16 cellular contexts compared by ENCODE assay signal in the genomic region with DNA sequence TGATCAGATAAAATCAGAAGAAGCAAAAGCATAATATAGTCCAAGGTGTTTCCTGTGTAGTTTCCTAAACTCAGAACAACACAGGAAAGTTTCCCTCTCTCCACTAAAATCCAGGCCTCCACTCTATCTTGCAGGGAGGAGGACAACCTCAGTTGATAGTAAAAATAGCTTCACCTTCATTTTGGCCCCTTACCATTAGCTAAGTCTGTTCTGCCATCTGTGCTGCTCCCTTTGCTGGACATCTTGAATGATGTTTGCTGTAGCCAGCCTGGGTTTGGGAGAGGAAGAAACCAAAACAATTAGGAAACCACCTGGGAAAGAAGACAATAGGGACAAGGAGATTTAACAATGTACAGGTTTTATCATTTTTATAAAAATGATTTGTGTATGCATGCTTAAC. TPM values are rescaled to one million over a fixed set of nuclear protein-coding genes. Genes with fewer than 3 reads are reported as not detected.
DNase-seq lines count a peak whose midpoint lies in the region; ATAC-seq, FAIRE-seq and TF ChIP-seq lines count a peak whose summit lies in the region.
"Had no signal": no experiment of that assay in that cellular context is flagged by ENCODE, and none has a peak within 500 bp of the region (broad histone marks: within the 10 kb centered on the region; RNA-seq: fewer than 3 reads in every experiment).

No MANE protein-coding gene starts in this region.

- H3K4me2 ChIP-seq in trophoblast cell (ENCODE audit: low read length), result no peak overlapping the region
- H3K4me2 ChIP-seq: SK-N-SH had no signal

- no peaks in the 10 kb centered on the region for H3K79me2 ChIP-seq in trophoblast cell (ENCODE audit: control insufficient read depth, insufficient read depth, low read length, poor library complexity)

- no peak overlapping the region for H2BK5ac ChIP-seq in trophoblast cell (ENCODE audit: low read depth, low read length, poor library complexity)

- H2BK12ac ChIP-seq in trophoblast cell (ENCODE audit: low read length), result no peak overlapping the region

- no peak overlapping the region for H4K8ac ChIP-seq in trophoblast cell (ENCODE audit: low read depth, low read length)

- ATAC-seq in HG03039 (IDR thresholded peaks at IDR 0.05; ENCODE audit: unreplicated experiment), result no peak

- FAIRE-seq in D721Med (lab: Jason Lieb, UNC), result peak; percentile 16
- FAIRE-seq in GM12892 (lab: Jason Lieb, UNC), result no peak

- H3K9me3 ChIP-seq in trophoblast cell (ENCODE audit: insufficient read depth, low read depth, low read length), result no peaks in the 10 kb centered on the region
- H3K9me3 ChIP-seq: BE2C, HAP-1, SK-N-SH had no signal

- H2AFZ ChIP-seq in trophoblast cell (ENCODE audit: insufficient read depth, low read length, poor library complexity), result no peak overlapping the region

- H2AK5ac ChIP-seq in trophoblast cell (ENCODE audit: low read length), result no peak overlapping the region

- TF ChIP-seq CTCF in 22Rv1 (IDR thresholded peaks at IDR 0.05), result no peak
- no peak for TF ChIP-seq CTCF in D721Med (IDR thresholded peaks at IDR 0.05; ENCODE audit: insufficient read depth, missing control alignments)

- peak overlapping the region; percentile 51 for H3K27ac ChIP-seq in 22Rv1
- H3K27ac ChIP-seq in trophoblast cell (ENCODE audit: low read depth, low read length), result no peak overlapping the region

- no peak overlapping the region for H3K14ac ChIP-seq in trophoblast cell (ENCODE audit: low read length)

- H3K23ac ChIP-seq in trophoblast cell (ENCODE audit: low read length), result peak overlapping the region; percentile 46

- no peak overlapping the region for H4K91ac ChIP-seq in trophoblast cell (ENCODE audit: low read depth, low read length)

- H3K4me1 ChIP-seq in trophoblast cell (ENCODE audit: control insufficient read depth in 1 of 2, insufficient read depth in 2 of 2, low read length in 2 of 2), result no peaks in the 10 kb centered on the region

- no peak overlapping the region for H4K12ac ChIP-seq in trophoblast cell (ENCODE audit: low read depth, low read length)

- no peak overlapping the region for H3K4ac ChIP-seq in trophoblast cell (ENCODE audit: low read depth, low read length)

- H3K27me3 ChIP-seq in trophoblast cell (ENCODE audit: insufficient read depth, low read length), result no peaks in the 10 kb centered on the region
- H3K27me3 ChIP-seq: BE2C had no signal

- H2BK120ac ChIP-seq in trophoblast cell (ENCODE audit: insufficient read depth, low read length, poor library complexity), result no peak overlapping the region

- no peak for DNase-seq in D721Med (ENCODE audit: insufficient read length, low spot score)
- peak; percentile 77 to 85 for DNase-seq in cerebellar nuclear complex (lab: John Stamatoyannopoulos, UW)
- no peak for DNase-seq in trophoblast cell
- no peak for DNase-seq in GM12892 (ENCODE audit: insufficient read length)
- no peak for DNase-seq in kidney tubule cell (ENCODE audit: low spot score)
- DNase-seq: BE2C; CD8-positive, alpha-beta memory T cell; DMS153; EL; NCI-H2029; NCI-H510A treated with DMSO at 0.1 percent for 48 hours; SK-N-SH had no signal

- no peak overlapping the region for H3K9ac ChIP-seq in trophoblast cell (ENCODE audit: low read length)
- H3K9ac ChIP-seq: SK-N-SH had no signal

- no peaks in the 10 kb centered on the region for H3K79me1 ChIP-seq in trophoblast cell (ENCODE audit: low read length)

- H3K4me3 ChIP-seq in trophoblast cell (ENCODE audit: low read depth, low read length), result no peak overlapping the region
- H3K4me3 ChIP-seq: HAP-1 had no signal

- H3K18ac ChIP-seq in trophoblast cell (ENCODE audit: low read length), result no peak overlapping the region

- no peak for TF ChIP-seq POLR2A in GM12892 (IDR thresholded peaks at IDR 0.05; ENCODE audit: low read depth, low read length)

- peaks cover 7 to 13% of the 10 kb centered on the region in 2 experiments for H3K36me3 ChIP-seq in trophoblast cell (ENCODE audit: control insufficient read depth in 1 of 2, insufficient read depth in 2 of 2, low read length in 2 of 2)

RNA-seq across cellular contexts. Expression of gene DCAF8, which starts 18.6 kb away (rescaled TPM):
- 65.4 and 69.8 TPM in 2 replicates for polyA plus RNA-seq in trophoblast cell (2013)
- 74.6 TPM for polyA plus RNA-seq in GM12892 (2012; ENCODE audit: missing spikeins)

RNA-seq across cellular contexts. Expression of gene PEA15, which starts 38.6 kb away (rescaled TPM):
- polyA plus RNA-seq in trophoblast cell (2013), result 244 and 246 TPM in 2 replicates
- 61.6 TPM for polyA plus RNA-seq in GM12892 (2012; ENCODE audit: missing spikeins)

RNA-seq across cellular contexts. Expression of gene PEX19, which starts 41.2 kb away (rescaled TPM):
- 26.3 and 26.6 TPM in 2 replicates for polyA plus RNA-seq in trophoblast cell (2013)
- 35.2 TPM for polyA plus RNA-seq in GM12892 (2012; ENCODE audit: missing spikeins)

RNA-seq across cellular contexts. Expression of gene CASQ1, which starts 53.4 kb away (rescaled TPM):
- 5.0 and 5.6 TPM in 2 replicates for polyA plus RNA-seq in trophoblast cell (2013)
- polyA plus RNA-seq in GM12892 (2012; ENCODE audit: missing spikeins), result 0.74 TPM
- polyA plus RNA-seq: CD8-positive, alpha-beta memory T cell; IgD-negative memory B cell had no signal

Comparison
In these comparisons a context has a peak if more than half of its experiments do, and no peak if none do; other contexts are left out.
1. DNase-seq: peak in cerebellar nuclear complex (2 of 2); none in D721Med (single experiment), trophoblast cell (0 of 2), GM12892 (single experiment) and kidney tubule cell (single experiment).